Comparison of ENCODE assay signal across 18 cellular contexts in the genomic region with DNA sequence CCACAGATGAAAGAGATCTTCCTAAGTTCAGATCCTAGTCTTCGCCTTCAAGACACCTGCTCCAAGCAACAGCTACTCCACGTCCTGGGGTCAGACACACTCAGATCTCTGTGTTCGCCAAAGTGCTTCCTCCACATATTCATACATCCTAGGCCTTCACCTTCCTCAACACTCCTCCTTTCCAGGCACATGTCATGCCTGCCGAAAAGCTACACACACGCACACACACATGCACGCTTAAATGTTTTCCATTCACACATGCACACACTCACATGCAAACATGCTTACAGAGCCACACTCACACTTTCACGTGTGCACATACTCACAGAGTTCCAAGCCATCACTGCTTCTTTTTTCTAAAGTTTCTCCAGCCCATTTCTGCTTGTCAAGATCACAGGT.
"Had no signal": no experiment of that assay in that cellular context is flagged by ENCODE, and none has a peak within 500 bp of the region (broad histone marks: within the 10 kb centered on the region; RNA-seq: fewer than 3 reads in every experiment).

No MANE protein-coding gene starts in this region.

- H3K27ac Mint-ChIP-seq: activated CD4-positive, alpha-beta memory T cell treated with anti-CD3 and anti-CD28 coated beads, Interleukin-2, amount 10 ng/mL, durations not matched to agents 7 days and 5 days; activated CD4-positive, alpha-beta T cell treated with anti-CD3 and anti-CD28 coated beads for 36 hours; activated naive CD8-positive, alpha-beta T cell; stimulated activated effector memory CD8-positive, alpha-beta T cell treated with anti-CD3 and anti-CD28 coated beads, Interleukin-12 subunit alpha, Interleukin-12 subunit beta, amount 100 ng/mL, for 72 hours; T-cell; type B pancreatic cell had no signal

- H3K27me3 Mint-ChIP-seq: activated CD4-positive, alpha-beta memory T cell treated with anti-CD3 and anti-CD28 coated beads, Interleukin-2, amount 10 ng/mL, durations not matched to agents 7 days and 5 days; activated CD4-positive, alpha-beta T cell treated with anti-CD3 and anti-CD28 coated beads for 36 hours; activated naive CD8-positive, alpha-beta T cell; T-cell; type B pancreatic cell had no signal

- DNase-seq: activated CD4-positive, alpha-beta memory T cell treated with anti-CD3 and anti-CD28 coated beads, Interleukin-2, amount 10 ng/mL, durations not matched to agents 7 days and 5 days; activated CD4-positive, alpha-beta T cell treated with anti-CD3 and anti-CD28 coated beads for 36 hours; activated gamma-delta T cell; activated T-cell treated with anti-CD3 and anti-CD28 coated beads, Interleukin-2, amount 50 U/mL, for 48 hours; amygdala; mesendoderm; occipital lobe; T-cell; T1000 had no signal

- H3K4me3 Mint-ChIP-seq: activated CD4-positive, alpha-beta memory T cell treated with anti-CD3 and anti-CD28 coated beads, Interleukin-2, amount 10 ng/mL, durations not matched to agents 7 days and 5 days; activated CD4-positive, alpha-beta T cell treated with anti-CD3 and anti-CD28 coated beads for 36 hours; activated naive CD8-positive, alpha-beta T cell; stimulated activated effector memory CD8-positive, alpha-beta T cell treated with anti-CD3 and anti-CD28 coated beads, Interleukin-12 subunit alpha, Interleukin-12 subunit beta, amount 100 ng/mL, for 72 hours; T-cell; type B pancreatic cell had no signal

- H3K36me3 Mint-ChIP-seq: activated naive CD8-positive, alpha-beta T cell; stimulated activated effector memory CD8-positive, alpha-beta T cell treated with anti-CD3 and anti-CD28 coated beads, Interleukin-12 subunit alpha, Interleukin-12 subunit beta, amount 100 ng/mL, for 72 hours; T-cell had no signal

- H3K27me3 ChIP-seq: gastroesophageal sphincter, left lung had no signal

- FAIRE-seq: keratinocyte had no signal

- H3K9me3 Mint-ChIP-seq: activated CD4-positive, alpha-beta memory T cell treated with anti-CD3 and anti-CD28 coated beads, Interleukin-2, amount 10 ng/mL, durations not matched to agents 7 days and 5 days; T-cell; type B pancreatic cell had no signal

- H3K4me3 ChIP-seq: gastroesophageal sphincter, left lung, SK-N-MC, skin epidermis had no signal

- ATAC-seq: activated CD4-positive, alpha-beta T cell treated with anti-CD3 and anti-CD28 coated beads for 36 hours; gastroesophageal sphincter; left lung; stimulated activated effector memory CD8-positive, alpha-beta T cell treated with anti-CD3 and anti-CD28 coated beads, Interleukin-12 subunit alpha, Interleukin-12 subunit beta, amount 100 ng/mL, for 72 hours; T-cell had no signal

- H3K9me3 ChIP-seq: gastroesophageal sphincter had no signal

- H3K4me1 Mint-ChIP-seq: activated CD4-positive, alpha-beta memory T cell treated with anti-CD3 and anti-CD28 coated beads, Interleukin-2, amount 10 ng/mL, durations not matched to agents 7 days and 5 days; activated CD4-positive, alpha-beta T cell treated with anti-CD3 and anti-CD28 coated beads for 36 hours; stimulated activated effector memory CD8-positive, alpha-beta T cell treated with anti-CD3 and anti-CD28 coated beads, Interleukin-12 subunit alpha, Interleukin-12 subunit beta, amount 100 ng/mL, for 72 hours; T-cell had no signal

- H3K27ac ChIP-seq: left lung, SK-N-MC, skin epidermis, VCaP had no signal
